Comparison of ENCODE assay signal across 5 cellular contexts in genomic region chr17:18526099-18526498, GRCh38. TPM values are rescaled to one million over a fixed set of nuclear protein-coding genes. Genes with fewer than 3 reads are reported as not detected.
"Had no signal": no experiment of that assay in that cellular context is flagged by ENCODE, and none has a peak within 500 bp of the region (broad histone marks: within the 10 kb centered on the region; RNA-seq: fewer than 3 reads in every experiment).

No MANE protein-coding gene starts in this region.

RNA-seq across cellular contexts. Expression of gene LGALS9C, which starts 49.5 kb away (rescaled TPM):
- total RNA-seq: HepG2, HT-29, HT1080, IMR-90, K562 had no signal
